16 cellular contexts compared by ENCODE assay signal in genomic region chr5:45037927-45038326, GRCh38.
"Had no signal": no experiment of that assay in that cellular context is flagged by ENCODE, and none has a peak within 500 bp of the region (broad histone marks: within the 10 kb centered on the region; RNA-seq: fewer than 3 reads in every experiment).

No MANE protein-coding gene starts in this region.

- H3K4me1 ChIP-seq: Peyer's patch had no signal

- DNase-seq: activated CD4-positive, alpha-beta memory T cell treated with anti-CD3 and anti-CD28 coated beads, Interleukin-2, amount 10 ng/mL, durations not matched to agents 7 days and 5 days; activated CD4-positive, alpha-beta T cell treated with anti-CD3 and anti-CD28 coated beads for 36 hours; activated CD4-positive, alpha-beta T cell treated with anti-CD3 and anti-CD28 coated beads, Interleukin-2, amount 50 U/mL, for 1 hour; activated gamma-delta T cell treated with Interleukin-2 at 50 U/mL for 16 hours; activated naive CD4-positive, alpha-beta T cell treated with anti-CD3 and anti-CD28 coated beads, Interleukin-2, amount 10 ng/mL, durations not matched to agents 7 days and 5 days; activated naive CD8-positive, alpha-beta T cell treated with anti-CD3 and anti-CD28 coated beads for 36 hours; activated T-cell treated with anti-CD3 and anti-CD28 coated beads for 4 hours; activated T-cell treated with anti-CD3 and anti-CD28 coated beads, Interleukin-2, amount 50 U/mL, for 48 hours; NCI-H1436 treated with DMSO at 0.1 percent for 48 hours; NCI-H187; Peyer's patch; T-helper 17 cell; T-helper 9 cell had no signal

- ATAC-seq: activated CD4-positive, alpha-beta T cell treated with anti-CD3 and anti-CD28 coated beads for 36 hours; activated T-helper 17 cell treated with anti-CD3 and anti-CD28 coated beads, Interleukin-2, amount 50 U/mL, for 72 hours; T-helper 17 cell had no signal

- H3K36me3 ChIP-seq: brain microvascular endothelial cell, cardiac muscle cell, Peyer's patch had no signal

- H3K27ac ChIP-seq: brain microvascular endothelial cell, cardiac muscle cell, Peyer's patch had no signal

- H3K9me3 ChIP-seq: Peyer's patch had no signal

- H3K4me3 ChIP-seq: cardiac muscle cell, Peyer's patch had no signal
